8 cellular contexts compared by ENCODE assay signal in the genomic region with DNA sequence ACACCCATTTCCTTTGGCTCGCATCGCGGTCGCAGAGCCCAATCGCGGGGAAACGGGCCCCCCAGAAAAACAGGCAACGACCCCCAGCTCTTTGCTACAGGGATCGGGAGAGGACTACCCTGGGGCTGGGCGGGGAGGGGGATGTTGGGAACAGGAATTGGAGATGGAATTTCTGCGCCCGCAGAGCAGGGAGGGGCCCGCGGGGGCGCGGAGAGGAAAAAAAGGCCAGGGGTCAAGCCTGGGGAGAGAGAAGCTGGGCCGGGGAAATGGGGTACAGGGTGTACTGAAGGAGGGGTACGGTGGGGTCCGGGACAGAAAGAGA. TPM values are rescaled to one million over a fixed set of nuclear protein-coding genes. Genes with fewer than 3 reads are reported as not detected.
DNase-seq lines count a peak whose midpoint lies in the region; ATAC-seq and TF ChIP-seq lines count a peak whose summit lies in the region.

No MANE protein-coding gene starts in this region.

- H3K36me3 Mint-ChIP-seq in IgD-negative memory B cell: no peaks in the 10 kb centered on the region
- no peaks in the 10 kb centered on the region for H3K36me3 Mint-ChIP-seq in naive B cell

- peak; percentile 15 for DNase-seq in AG10803 (ENCODE audit: low read depth)
- no peak for DNase-seq in naive B cell
- no peak for DNase-seq in SW480 (ENCODE audit: low spot score)

- H3K9me3 Mint-ChIP-seq in IgD-negative memory B cell: peaks cover 0 to 3% (median 0%) of the 10 kb centered on the region in 3 donors
- peaks cover 0 to 9% (median 2%) of the 10 kb centered on the region in 7 donors for H3K9me3 Mint-ChIP-seq in naive B cell

- H3K27me3 ChIP-seq in duodenal mucosa (ENCODE audit: control insufficient read depth in 1 of 2, insufficient read depth in 2 of 2, low read length in 2 of 2): peaks cover 9 to 36% of the 10 kb centered on the region in 2 donors

- no peak for TF ChIP-seq CTCF in AG10803 (conservative IDR thresholded peaks at IDR 0.05; ENCODE audit: low read length)

- peaks cover 8 to 23% of the 10 kb centered on the region in 2 donors for H3K4me1 ChIP-seq in duodenal mucosa (ENCODE audit: control insufficient read depth in 1 of 2, insufficient read depth in 2 of 2, low read length in 2 of 2)

- peak overlapping the region in 1 of 2 donors; percentile 37 for H3K9ac ChIP-seq in duodenal mucosa (ENCODE audit: low read depth in 1 of 2, low read length in 2 of 2)

- H3K4me3 ChIP-seq in AG10803 (ENCODE audit: low read length): peak overlapping the region; percentile 80
- H3K4me3 ChIP-seq in duodenal mucosa (ENCODE audit: low read depth in 1 of 2, low read length in 2 of 2): peak overlapping the region; percentile 64 to 69

- H3K27ac Mint-ChIP-seq in IgD-negative memory B cell (peak overlapping the region; percentile 29 to 84 (median 72)), naive B cell (peak overlapping the region in 5 of 6 donors; percentile 27 to 88 (median 79))

- no peaks in the 10 kb centered on the region for H3K36me3 ChIP-seq in duodenal mucosa (ENCODE audit: control insufficient read depth in 1 of 2, insufficient read depth in 2 of 2, low read length in 2 of 2)

- H3K27ac ChIP-seq in duodenal mucosa (ENCODE audit: low read depth, low read length): peak overlapping the region; percentile 30

- H3K4me3 Mint-ChIP-seq in IgD-negative memory B cell (peak overlapping the region; percentile 86 to 96 (median 92)), naive B cell (peak overlapping the region; percentile 85 to 96 (median 90))

- H3K4me1 Mint-ChIP-seq in IgD-negative memory B cell (peaks cover 0 to 12% (median 9%) of the 10 kb centered on the region in 3 donors), naive B cell (peaks cover 6 to 25% (median 9%) of the 10 kb centered on the region in 3 donors)

- H3K9me3 ChIP-seq in duodenal mucosa (ENCODE audit: control insufficient read depth in 1 of 2, low read length in 2 of 2): no peaks in the 10 kb centered on the region

- peaks cover 13% of the 10 kb centered on the region for H3K27me3 Mint-ChIP-seq in IgD-negative memory B cell
- peaks cover 7 to 31% (median 8%) of the 10 kb centered on the region in 3 donors for H3K27me3 Mint-ChIP-seq in naive B cell

- ATAC-seq in naive B cell (ENCODE audit: low read depth in 2 of 2): no peak
- no peak for ATAC-seq in HG02938 (IDR thresholded peaks at IDR 0.05; ENCODE audit: unreplicated experiment)
- no peak for ATAC-seq in HG02884 (IDR thresholded peaks at IDR 0.05; ENCODE audit: unreplicated experiment)
- no peak for ATAC-seq in HG03108 (IDR thresholded peaks at IDR 0.05; ENCODE audit: unreplicated experiment)

RNA-seq across cellular contexts. Expression of gene SGCE, which starts 0.4 kb away (rescaled TPM):
- polyA plus RNA-seq in IgD-negative memory B cell (9.0 TPM), naive B cell (ENCODE audit: low read depth in 6 of 6) (10 to 100 TPM in 4 of 6 donors, 1 to 10 TPM in 2; 6.4 to 31.9 (median 12.1) TPM)
